In genomic region chr15:28932361-28932760, GRCh38 we compare ENCODE assay signal across 18 cellular contexts.
"Had no signal": no experiment of that assay in that cellular context is flagged by ENCODE, and none has a peak within 500 bp of the region (broad histone marks: within the 10 kb centered on the region; RNA-seq: fewer than 3 reads in every experiment).

No MANE protein-coding gene starts in this region.

- H3K4me1 ChIP-seq: heart left ventricle, right atrium auricular region, suprapubic skin, tibial artery had no signal

- H3K27ac Mint-ChIP-seq: stimulated activated effector memory CD8-positive, alpha-beta T cell treated with anti-CD3 and anti-CD28 coated beads, Interleukin-12 subunit alpha, Interleukin-12 subunit beta, amount 100 ng/mL, for 72 hours had no signal

- ATAC-seq: heart left ventricle; natural killer cell; stimulated activated effector memory CD8-positive, alpha-beta T cell treated with anti-CD3 and anti-CD28 coated beads, Interleukin-12 subunit alpha, Interleukin-12 subunit beta, amount 100 ng/mL, for 72 hours; stimulated activated naive CD8-positive, alpha-beta T cell treated with anti-CD3 and anti-CD28 coated beads, Interleukin-15, Interleukin-2, amounts not matched to agents 100 U/mL and 50 U/mL, for 24 hours had no signal

- H3K4me3 Mint-ChIP-seq: natural killer cell; neural crest cell; stimulated activated effector memory CD8-positive, alpha-beta T cell treated with anti-CD3 and anti-CD28 coated beads, Interleukin-12 subunit alpha, Interleukin-12 subunit beta, amount 100 ng/mL, for 72 hours had no signal

- H3K9me3 Mint-ChIP-seq: natural killer cell; stimulated activated effector memory CD8-positive, alpha-beta T cell treated with anti-CD3 and anti-CD28 coated beads, Interleukin-12 subunit alpha, Interleukin-12 subunit beta, amount 100 ng/mL, for 72 hours had no signal

- H3K4me3 ChIP-seq: dorsolateral prefrontal cortex, heart left ventricle, right atrium auricular region, smooth muscle cell, suprapubic skin, tibial artery had no signal

- H3K27ac ChIP-seq: heart left ventricle, right atrium auricular region, suprapubic skin, tibial artery had no signal

- H3K27me3 ChIP-seq: dorsolateral prefrontal cortex, heart left ventricle, right atrium auricular region, suprapubic skin had no signal

- H3K9me3 ChIP-seq: right atrium auricular region, suprapubic skin, tibial artery had no signal

- H3K36me3 ChIP-seq: heart left ventricle, right atrium auricular region, suprapubic skin, tibial artery had no signal

- H3K36me3 Mint-ChIP-seq: natural killer cell had no signal

- DNase-seq: cortex of kidney; effector CD8-positive, alpha-beta T cell; foreskin melanocyte; heart left ventricle; hippocampal formation; kidney glomerular epithelial cell; mammary epithelial cell; natural killer cell; stimulated activated CD4-positive, alpha-beta T cell treated with anti-CD3 and anti-CD28 coated beads, Interleukin-4, amount 100 ng/mL, for 1 hour; stimulated activated CD8-positive, alpha-beta memory T cell treated with anti-CD3 and anti-CD28 coated beads, Interleukin-4, amount 100 ng/mL, for 48 hours; stimulated activated naive CD8-positive, alpha-beta T cell treated with anti-CD3 and anti-CD28 coated beads, Interleukin-15, Interleukin-2, amounts not matched to agents 100 U/mL and 50 U/mL, for 24 hours had no signal
